18 cellular contexts compared by ENCODE assay signal in the genomic region with DNA sequence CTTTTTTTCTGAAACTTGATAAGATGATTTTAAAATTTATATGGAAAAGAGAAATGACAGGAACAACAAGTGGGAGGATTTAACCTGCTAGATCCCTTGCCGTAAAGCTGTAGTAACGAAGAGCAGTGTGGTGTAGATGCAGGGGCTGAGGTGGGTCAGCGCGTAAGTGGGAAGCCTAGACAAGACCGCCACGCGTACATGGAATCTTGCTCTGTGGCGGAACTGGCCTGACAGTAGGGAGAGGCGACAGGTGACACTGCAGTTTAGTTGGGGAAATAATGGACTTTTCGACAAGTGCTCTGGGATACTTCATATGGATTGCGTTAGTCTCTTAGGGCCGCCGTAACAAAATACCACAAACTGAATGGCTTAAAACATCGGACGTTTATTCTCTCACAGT. TPM values are rescaled to one million over a fixed set of nuclear protein-coding genes. Genes with fewer than 3 reads are reported as not detected.
DNase-seq lines count a peak whose midpoint lies in the region; ATAC-seq and TF ChIP-seq lines count a peak whose summit lies in the region.
"Had no signal": no experiment of that assay in that cellular context is flagged by ENCODE, and none has a peak within 500 bp of the region (broad histone marks: within the 10 kb centered on the region; RNA-seq: fewer than 3 reads in every experiment).

No MANE protein-coding gene starts in this region.

- H3K27ac ChIP-seq in CD4-positive, CD25-positive, alpha-beta regulatory T cell (ENCODE audit: insufficient read depth, low read length, poor library complexity, severe bottlenecking) = no peak overlapping the region
- H3K27ac ChIP-seq in CD4-positive, alpha-beta T cell (ENCODE audit: low read depth, low read length) = no peak overlapping the region
- H3K27ac ChIP-seq in ascending aorta = peak overlapping the region; percentile 5 to 37
- H3K27ac ChIP-seq in mesenchymal stem cell (ENCODE audit: low read length, poor library complexity, severe bottlenecking) = no peak overlapping the region
- H3K27ac ChIP-seq: A549, C4-2B, GM23248 had no signal

- H4K91ac ChIP-seq in mesenchymal stem cell (ENCODE audit: low read length) = peak overlapping the region; percentile 44

- H3K18ac ChIP-seq in mesenchymal stem cell (ENCODE audit: low read depth in 1 of 2, low read length in 2 of 2) = no peak overlapping the region

- no peak overlapping the region for H3K4me2 ChIP-seq in mesenchymal stem cell (ENCODE audit: low read length, poor library complexity, severe bottlenecking)
- H3K4me2 ChIP-seq: A549 had no signal

- intact Hi-C loops in CD4-positive, alpha-beta T cell (cut with DNase I, micrococcal nuclease) = no loop called here
- intact Hi-C loops in ascending aorta (cut with DNase I) (no loop called here), Right ventricle myocardium inferior (cut with DNase I) (no loop called here)

- no peak overlapping the region for H3K4me3 Mint-ChIP-seq in CD4-positive, CD25-positive, alpha-beta regulatory T cell
- no peak overlapping the region for H3K4me3 Mint-ChIP-seq in CD4-positive, alpha-beta T cell
- H3K4me3 Mint-ChIP-seq: CD8-positive, alpha-beta memory T cell; IgD-negative memory B cell had no signal

- H3K9me3 Mint-ChIP-seq in CD4-positive, CD25-positive, alpha-beta regulatory T cell = no peaks in the 10 kb centered on the region
- H3K9me3 Mint-ChIP-seq in CD4-positive, alpha-beta T cell = no peaks in the 10 kb centered on the region
- H3K9me3 Mint-ChIP-seq: CD8-positive, alpha-beta memory T cell; IgD-negative memory B cell had no signal

- ATAC-seq in CD4-positive, CD25-positive, alpha-beta regulatory T cell (ENCODE audit: low read depth in 2 of 2) = no peak
- ATAC-seq in CD4-positive, alpha-beta T cell (ENCODE audit: poor library complexity) = no peak
- ATAC-seq in Right ventricle myocardium inferior = no peak
- no peak for ATAC-seq in GM18873 (IDR thresholded peaks at IDR 0.05; ENCODE audit: low FRiP score, unreplicated experiment)
- ATAC-seq: A549 had no signal

- peaks cover 41% of the 10 kb centered on the region for H3K79me1 ChIP-seq in mesenchymal stem cell (replicated peaks; ENCODE audit: low read length, poor library complexity, severe bottlenecking)

- H2BK5ac ChIP-seq in mesenchymal stem cell (ENCODE audit: low read depth, low read length, poor library complexity, severe bottlenecking) = no peak overlapping the region

- no peak overlapping the region for H2BK12ac ChIP-seq in mesenchymal stem cell (ENCODE audit: low read length in 2 of 2)

- no peak overlapping the region for H2AFZ ChIP-seq in mesenchymal stem cell (ENCODE audit: low read depth, low read length)
- H2AFZ ChIP-seq: GM23248 had no signal

- no peak overlapping the region for H3K23ac ChIP-seq in mesenchymal stem cell (ENCODE audit: low read length in 2 of 2)

- no peak overlapping the region for H3K14ac ChIP-seq in mesenchymal stem cell (ENCODE audit: low read length in 2 of 2)

- no peak overlapping the region for H3K9ac ChIP-seq in mesenchymal stem cell (ENCODE audit: low read length)
- H3K9ac ChIP-seq: GM23248 had no signal

- 96% methylated on average over 15 of the region's 15 CpGs for WGBS in mesenchymal stem cell

- H2BK120ac ChIP-seq in mesenchymal stem cell (ENCODE audit: low read depth, low read length) = no peak overlapping the region

- H3K36me3 ChIP-seq in CD4-positive, CD25-positive, alpha-beta regulatory T cell (ENCODE audit: control insufficient read depth, insufficient read depth, low read length) = peaks cover 5% of the 10 kb centered on the region
- no peaks in the 10 kb centered on the region for H3K36me3 ChIP-seq in ascending aorta
- peaks cover 3 to 8% of the 10 kb centered on the region in 2 experiments for H3K36me3 ChIP-seq in mesenchymal stem cell (ENCODE audit: control insufficient read depth in 1 of 2, insufficient read depth in 2 of 2, low read depth in 1 of 2, low read length in 2 of 2)
- H3K36me3 ChIP-seq: BE2C had no signal

- no peaks in the 10 kb centered on the region for H3K9me3 ChIP-seq in CD4-positive, CD25-positive, alpha-beta regulatory T cell (ENCODE audit: control insufficient read depth in 2 of 2, low read length in 2 of 2)
- no peaks in the 10 kb centered on the region for H3K9me3 ChIP-seq in CD4-positive, alpha-beta T cell (ENCODE audit: control insufficient read depth, low read length)
- no peaks in the 10 kb centered on the region for H3K9me3 ChIP-seq in ascending aorta
- H3K9me3 ChIP-seq in mesenchymal stem cell (ENCODE audit: control insufficient read depth, low read length) = no peaks in the 10 kb centered on the region
- H3K9me3 ChIP-seq: A549, BE2C, Caco-2 had no signal

- no peaks in the 10 kb centered on the region for H3K27me3 ChIP-seq in CD4-positive, CD25-positive, alpha-beta regulatory T cell (ENCODE audit: control insufficient read depth, insufficient read depth, low read length)
- H3K27me3 ChIP-seq in CD4-positive, alpha-beta T cell (ENCODE audit: control insufficient read depth, insufficient read depth, low read length) = no peaks in the 10 kb centered on the region
- no peaks in the 10 kb centered on the region for H3K27me3 ChIP-seq in ascending aorta
- no peaks in the 10 kb centered on the region for H3K27me3 ChIP-seq in mesenchymal stem cell (ENCODE audit: control insufficient read depth in 1 of 2, insufficient read depth in 1 of 2, low read length in 2 of 2)
- H3K27me3 ChIP-seq: BE2C had no signal

- H2AK5ac ChIP-seq in mesenchymal stem cell (ENCODE audit: low read length, severe bottlenecking) = no peak overlapping the region

- H3K4me3 ChIP-seq in CD4-positive, CD25-positive, alpha-beta regulatory T cell (ENCODE audit: low read depth, low read length) = no peak overlapping the region
- H3K4me3 ChIP-seq in ascending aorta (no peak overlapping the region), mesenchymal stem cell (ENCODE audit: insufficient read depth in 1 of 2, low read depth in 1 of 2, low read length in 2 of 2) (no peak overlapping the region)
- H3K4me3 ChIP-seq: A549, GM23248 had no signal

- DNase-seq in CD4-positive, CD25-positive, alpha-beta regulatory T cell = no peak
- DNase-seq in CD4-positive, alpha-beta T cell = no peak
- no peak for DNase-seq in ascending aorta (ENCODE audit: low spot score in 2 of 2)
- no peak for DNase-seq in mesenchymal stem cell
- no peak for DNase-seq in NCI-H2107 treated with DMSO at 0.1 percent for 48 hours (lab: John Stamatoyannopoulos, UW; ENCODE audit: unreplicated experiment)
- DNase-seq in NCI-H2107 (lab: John Stamatoyannopoulos, UW) = no peak
- no peak for DNase-seq in Right ventricle myocardium inferior (ENCODE audit: missing footprints)
- DNase-seq: BE2C; Caco-2; CD8-positive, alpha-beta memory T cell; DND-41; GDM1; H7 had no signal

- CTCF ChIA-PET in CD4-positive, alpha-beta T cell (lab: Charles Lee) = no interaction called here

- no peak for TF ChIP-seq CTCF in CD4-positive, alpha-beta T cell (IDR thresholded peaks at IDR 0.05)
- TF ChIP-seq CTCF in ascending aorta (IDR thresholded peaks at IDR 0.05) = no peak

- peaks cover 46 to 86% (median 70%) of the 10 kb centered on the region in 4 donors for H3K4me1 Mint-ChIP-seq in CD4-positive, CD25-positive, alpha-beta regulatory T cell
- peaks cover 92% of the 10 kb centered on the region for H3K4me1 Mint-ChIP-seq in CD4-positive, alpha-beta T cell (ENCODE audit: low read depth)

- no peak overlapping the region for H4K8ac ChIP-seq in mesenchymal stem cell (ENCODE audit: low read length)

- peak overlapping the region; percentile 32 to 67 (median 59) for H3K27ac Mint-ChIP-seq in CD4-positive, CD25-positive, alpha-beta regulatory T cell
- H3K27ac Mint-ChIP-seq in CD4-positive, alpha-beta T cell = peak overlapping the region; percentile 63
- H3K27ac Mint-ChIP-seq: IgD-negative memory B cell had no signal

- POLR2A ChIA-PET in CD4-positive, alpha-beta T cell (lab: Charles Lee) = interaction anchor here (0.7 to 1.4 kb wide), 3 partner anchors 9 to 162 kb away, joined by 3 to 4 read pairs (median 3); no protein-coding TSS in a partner anchor

- no peak overlapping the region for H2BK15ac ChIP-seq in mesenchymal stem cell (ENCODE audit: low read depth, poor library complexity, severe bottlenecking)

- H3K4me1 ChIP-seq in CD4-positive, CD25-positive, alpha-beta regulatory T cell (ENCODE audit: control insufficient read depth, insufficient read depth, low read length, poor library complexity, severe bottlenecking) = peaks cover 47% of the 10 kb centered on the region
- H3K4me1 ChIP-seq in ascending aorta (peaks cover 10 to 58% of the 10 kb centered on the region in 2 donors), mesenchymal stem cell (ENCODE audit: control insufficient read depth, insufficient read depth, low read depth, low read length) (peaks cover 12% of the 10 kb centered on the region)
- H3K4me1 ChIP-seq: A549, Caco-2 had no signal

- no peak overlapping the region for H3K4ac ChIP-seq in mesenchymal stem cell (ENCODE audit: low read depth in 1 of 2, low read length in 2 of 2)

- no peaks in the 10 kb centered on the region for H3K27me3 Mint-ChIP-seq in CD4-positive, CD25-positive, alpha-beta regulatory T cell
- H3K27me3 Mint-ChIP-seq in CD4-positive, alpha-beta T cell = no peaks in the 10 kb centered on the region
- H3K27me3 Mint-ChIP-seq: CD8-positive, alpha-beta memory T cell; IgD-negative memory B cell had no signal

- peaks cover 4% of the 10 kb centered on the region for H3K36me3 Mint-ChIP-seq in CD4-positive, CD25-positive, alpha-beta regulatory T cell
- peaks cover 6% of the 10 kb centered on the region for H3K36me3 Mint-ChIP-seq in CD4-positive, alpha-beta T cell (ENCODE audit: low read depth)
- H3K36me3 Mint-ChIP-seq: IgD-negative memory B cell had no signal

RNA-seq across cellular contexts. Expression of a gene that starts 28.8 kb away (rescaled TPM):
- total RNA-seq in CD4-positive, CD25-positive, alpha-beta regulatory T cell = 144 TPM
- 10 to 100 TPM; 50.6 to 79.7 (median 65.1) TPM for polyA plus RNA-seq in CD4-positive, CD25-positive, alpha-beta regulatory T cell
- 100 to 1,000 TPM; 110 to 111 TPM for total RNA-seq in CD4-positive, alpha-beta T cell
- 22.4 TPM for total RNA-seq in ascending aorta
- 5.6 TPM for polyA plus RNA-seq in mesenchymal stem cell (2013, experiment 1 of 2)
- 4.9 TPM for polyA plus RNA-seq in mesenchymal stem cell (2013, experiment 2 of 2)
- total RNA-seq in Right ventricle myocardium inferior = 43.3 TPM

Comparison
In these comparisons a context has a peak if more than half of its experiments do, and no peak if none do; other contexts are left out.
1. H3K27ac ChIP-seq: peak in ascending aorta (2 of 2); none in CD4-positive, CD25-positive, alpha-beta regulatory T cell (single experiment), CD4-positive, alpha-beta T cell (single experiment) and mesenchymal stem cell (single experiment).